ENCODE assay signal across 9 cellular contexts in the genomic region with DNA sequence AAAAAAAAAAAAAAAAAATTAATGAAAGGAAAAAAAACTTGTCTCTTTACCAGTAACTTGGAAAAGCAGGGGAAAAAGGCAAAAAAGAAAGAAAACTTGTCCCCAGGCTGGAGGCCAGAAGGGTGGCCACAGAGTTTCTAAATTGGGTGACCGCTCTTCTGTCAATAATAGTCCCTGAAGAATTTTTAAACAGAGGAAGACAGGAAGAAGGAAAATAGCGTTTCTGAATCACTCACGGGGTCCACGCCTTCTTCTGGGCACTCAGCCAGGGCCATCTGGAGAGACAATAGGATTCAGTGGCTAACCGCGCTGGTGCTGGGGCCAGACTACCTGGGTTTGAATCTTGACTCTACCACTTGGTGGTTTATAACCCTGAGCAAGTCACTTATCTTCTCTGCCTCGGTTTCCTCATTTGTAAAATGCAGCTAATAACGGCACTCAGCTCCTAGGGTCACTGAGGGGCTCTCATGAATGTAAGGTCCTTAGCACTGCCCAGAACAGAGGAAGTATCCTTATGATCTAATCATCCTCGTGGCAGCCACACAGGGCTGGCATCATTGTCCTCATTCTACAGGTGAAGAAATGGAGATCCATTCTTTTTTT. TPM values are rescaled to one million over a fixed set of nuclear protein-coding genes. Genes with fewer than 3 reads are reported as not detected.
A peak's percentile ranks its signal among the peaks of the same experiment; 100 is the strongest.
DNase-seq lines count a peak whose midpoint lies in the region; ATAC-seq, FAIRE-seq and TF ChIP-seq lines count a peak whose summit lies in the region.
"Had no signal": no experiment of that assay in that cellular context is flagged by ENCODE, and none has a peak within 500 bp of the region (broad histone marks: within the 10 kb centered on the region; RNA-seq: fewer than 3 reads in every experiment).

No MANE protein-coding gene starts in this region.

- H4K20me1 ChIP-seq in endothelial cell of umbilical vein (replicated peaks; ENCODE audit: control insufficient read depth, extremely low read depth, insufficient read depth, low read length): no peaks in the 10 kb centered on the region

- H3K27me3 Mint-ChIP-seq in activated naive CD4-positive, alpha-beta T cell treated with anti-CD3 and anti-CD28 coated beads, Interleukin-2, amount 10 ng/mL, durations not matched to agents 7 days and 5 days: peaks cover 54% of the 10 kb centered on the region

- peak; percentile 94 for DNase-seq in DMS53 (lab: John Stamatoyannopoulos, UW)
- DNase-seq in M059J (ENCODE audit: low read depth): peak; percentile 98
- peak; percentile 88 for DNase-seq in RCC 7860 (ENCODE audit: low spot score)
- peak; percentile 93 for DNase-seq in endothelial cell of umbilical vein (ENCODE audit: low read depth, low spot score)
- peak; percentile 86 for DNase-seq in omental fat pad (ENCODE audit: low spot score)
- DNase-seq in retina: no peak
- DNase-seq in activated naive CD4-positive, alpha-beta T cell treated with anti-CD3 and anti-CD28 coated beads, Interleukin-2, amount 10 ng/mL, durations not matched to agents 7 days and 5 days: no peak

- no peak overlapping the region for H3K4me3 ChIP-seq in endothelial cell of umbilical vein (replicated peaks in 1 of 3; ENCODE audit: insufficient read depth in 1 of 3, low read depth in 1 of 3, low read length in 3 of 3)

- no peak overlapping the region for H3K4me3 Mint-ChIP-seq in activated naive CD4-positive, alpha-beta T cell treated with anti-CD3 and anti-CD28 coated beads, Interleukin-2, amount 10 ng/mL, durations not matched to agents 7 days and 5 days

- CTCF ChIA-PET in endothelial cell of umbilical vein (lab: Charles Lee): no interaction called here
- CTCF ChIA-PET in activated naive CD4-positive, alpha-beta T cell treated with anti-CD3 and anti-CD28 coated beads, Interleukin-2, amount 10 ng/mL, durations not matched to agents 7 days and 5 days (lab: Charles Lee): no interaction called here

- H3K9ac ChIP-seq in endothelial cell of umbilical vein (replicated peaks; ENCODE audit: extremely low read depth, insufficient read depth, low read length): no peak overlapping the region

- TF ChIP-seq CTCF in endothelial cell of umbilical vein (IDR thresholded peaks at IDR 0.05; ENCODE audit: extremely low read depth in 1 of 2, insufficient read depth in 1 of 2, low read depth in 1 of 2, low read length in 2 of 2): no peak
- no peak for TF ChIP-seq CTCF in omental fat pad (IDR thresholded peaks at IDR 0.05)

- peak overlapping the region; percentile 3 for H3K4me2 ChIP-seq in endothelial cell of umbilical vein (ENCODE audit: insufficient read depth, low read length)

- ATAC-seq in omental fat pad (ENCODE audit: low FRiP score): no peak
- no peak for ATAC-seq in HG02870 (IDR thresholded peaks at IDR 0.05; ENCODE audit: unreplicated experiment)

- TF ChIP-seq POLR2A in endothelial cell of umbilical vein (IDR thresholded peaks at IDR 0.05; ENCODE audit: low read depth, low read length): peak; percentile 19

- no peaks in the 10 kb centered on the region for H3K36me3 ChIP-seq in endothelial cell of umbilical vein (ENCODE audit: control insufficient read depth in 2 of 2, extremely low read depth in 1 of 2, insufficient read depth in 2 of 2, low read length in 2 of 2)

- H3K4me1 Mint-ChIP-seq in activated naive CD4-positive, alpha-beta T cell treated with anti-CD3 and anti-CD28 coated beads, Interleukin-2, amount 10 ng/mL, durations not matched to agents 7 days and 5 days: no peaks in the 10 kb centered on the region

- no peak overlapping the region for H3K27ac ChIP-seq in endothelial cell of umbilical vein (ENCODE audit: insufficient read depth, low read depth, low read length)

- dilution Hi-C loops in endothelial cell of umbilical vein (cut with MboI; ENCODE audit: extremely low pct_ligation_motif_present, low sequenced_read_pairs): no loop called here

- POLR2A ChIA-PET in endothelial cell of umbilical vein (lab: Charles Lee): interaction anchor here (0.7 kb wide), 1 partner anchor 163 kb away, joined by 3 read pairs; no protein-coding TSS in a partner anchor

- intact Hi-C loops in endothelial cell of umbilical vein (cut with micrococcal nuclease): loop anchor here (5.0 kb wide), 1 partner anchor 40 kb away; the partner anchor contains the start of gene SYT12

- no peaks in the 10 kb centered on the region for H3K9me3 ChIP-seq in endothelial cell of umbilical vein (replicated peaks; ENCODE audit: control insufficient read depth, insufficient read depth, low read length)

- peaks cover 6% of the 10 kb centered on the region for H3K9me3 Mint-ChIP-seq in activated naive CD4-positive, alpha-beta T cell treated with anti-CD3 and anti-CD28 coated beads, Interleukin-2, amount 10 ng/mL, durations not matched to agents 7 days and 5 days

- H3K36me3 Mint-ChIP-seq in activated naive CD4-positive, alpha-beta T cell treated with anti-CD3 and anti-CD28 coated beads, Interleukin-2, amount 10 ng/mL, durations not matched to agents 7 days and 5 days: no peaks in the 10 kb centered on the region

- FAIRE-seq in RCC 7860 (lab: Jason Lieb, UNC): peak; percentile 93
- peak; percentile 98 for FAIRE-seq in endothelial cell of umbilical vein (lab: Jason Lieb, UNC)

- no TSS peak for BruUV-seq in endothelial cell of umbilical vein (replicated peaks; lab: Mats Ljungman, UMichigan)

- H3K27ac Mint-ChIP-seq in activated naive CD4-positive, alpha-beta T cell treated with anti-CD3 and anti-CD28 coated beads, Interleukin-2, amount 10 ng/mL, durations not matched to agents 7 days and 5 days: no peak overlapping the region

- peaks cover 6% of the 10 kb centered on the region for H3K4me1 ChIP-seq in endothelial cell of umbilical vein (ENCODE audit: control insufficient read depth, extremely low read depth, insufficient read depth, low read length)

- H3K27me3 ChIP-seq in endothelial cell of umbilical vein (ENCODE audit: control insufficient read depth in 2 of 2, insufficient read depth in 2 of 2, low read length in 2 of 2): no peaks in the 10 kb centered on the region

- H3K9me1 ChIP-seq in endothelial cell of umbilical vein (replicated peaks; ENCODE audit: control insufficient read depth, extremely low read depth, insufficient read depth, low read length): no peaks in the 10 kb centered on the region

- H2AFZ ChIP-seq in endothelial cell of umbilical vein (ENCODE audit: low read depth, low read length): no peak overlapping the region

- no peaks in the 10 kb centered on the region for H3K79me2 ChIP-seq in endothelial cell of umbilical vein (ENCODE audit: control insufficient read depth, insufficient read depth, low read length)

TF ChIP-seq in endothelial cell of umbilical vein, 7 proteins besides CTCF, POLR2A, EP300 and RAD21:
- TF ChIP-seq, protein P1, sequence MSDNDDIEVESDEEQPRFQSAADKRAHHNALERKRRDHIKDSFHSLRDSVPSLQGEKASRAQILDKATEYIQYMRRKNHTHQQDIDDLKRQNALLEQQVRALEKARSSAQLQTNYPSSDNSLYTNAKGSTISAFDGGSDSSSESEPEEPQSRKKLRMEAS (IDR thresholded peaks at IDR 0.05; ENCODE audit: insufficient read depth, insufficient read length): no peak
- TF ChIP-seq GATA2 (IDR thresholded peaks at IDR 0.05; ENCODE audit: insufficient read depth, insufficient read length, low read depth, low read length) (no peak), POLR2AphosphoS5 (IDR thresholded peaks at IDR 0.05; ENCODE audit: insufficient read depth, low read depth, low read length) (peak; percentile 70), JUN (IDR thresholded peaks at IDR 0.05; ENCODE audit: borderline replicate concordance, insufficient read depth, insufficient read length, low read depth) (peak; percentile 51), MYC (IDR thresholded peaks at IDR 0.05; ENCODE audit: low read depth, low read length) (no peak), FOS (IDR thresholded peaks at IDR 0.05; ENCODE audit: borderline replicate concordance, insufficient read depth, low read length) (peak; percentile 69)

RNA-seq across cellular contexts. Expression of gene C11orf86, which starts 7.0 kb away (rescaled TPM):
- total RNA-seq in M059J (2014; rRNA removed; shearing (Covaris generic)): not detected in 2 replicates
- total RNA-seq in endothelial cell of umbilical vein: not detected in 2 replicates
- polyA plus RNA-seq in endothelial cell of umbilical vein: not detected in 2 replicates
- polyA plus RNA-seq in endothelial cell of umbilical vein (2011; cell fraction: cytosol; rRNA removed): not detected in 2 replicates
- polyA plus RNA-seq in endothelial cell of umbilical vein (2011; cell fraction: nucleus; rRNA removed): not detected in 2 replicates
- not detected in 2 replicates for polyA plus RNA-seq in endothelial cell of umbilical vein (2012)
- not detected in 2 replicates for polyA minus RNA-seq in endothelial cell of umbilical vein
- polyA minus RNA-seq in endothelial cell of umbilical vein (2011; cell fraction: cytosol; rRNA and poly(A)+ RNA removed): 14.4 TPM
- polyA minus RNA-seq in endothelial cell of umbilical vein (2011; cell fraction: nucleus; rRNA and poly(A)+ RNA removed): 0.38 TPM in 1 of 2 replicates, not detected in the other
- total RNA-seq in omental fat pad: not detected
- total RNA-seq: urinary bladder had no signal
- polyA plus RNA-seq: urinary bladder had no signal

RNA-seq across cellular contexts. Expression of gene PC, which starts 23.9 kb away (rescaled TPM):
- 19.2 and 37.1 TPM in 2 replicates for total RNA-seq in M059J (2014; rRNA removed; shearing (Covaris generic))
- total RNA-seq in endothelial cell of umbilical vein (15.6 and 17.5 TPM in 2 replicates), omental fat pad (100 to 1,000 TPM in 3 of 4 donors, 10 to 100 TPM in 1; 91.0 to 240 (median 134) TPM)
- polyA plus RNA-seq in endothelial cell of umbilical vein: 5.5 and 5.8 TPM in 2 replicates
- 3.9 and 4.1 TPM in 2 replicates for polyA plus RNA-seq in endothelial cell of umbilical vein (2011; cell fraction: cytosol; rRNA removed)
- 10.9 and 13.8 TPM in 2 replicates for polyA plus RNA-seq in endothelial cell of umbilical vein (2011; cell fraction: nucleus; rRNA removed)
- polyA plus RNA-seq in endothelial cell of umbilical vein (2012): 5.4 and 10.6 TPM in 2 replicates
- 4.7 and 5.9 TPM in 2 replicates for polyA minus RNA-seq in endothelial cell of umbilical vein
- polyA minus RNA-seq in endothelial cell of umbilical vein (2011; cell fraction: cytosol; rRNA and poly(A)+ RNA removed): 50.3 TPM
- polyA minus RNA-seq in endothelial cell of umbilical vein (2011; cell fraction: nucleus; rRNA and poly(A)+ RNA removed): 5.0 and 5.5 TPM in 2 replicates

RNA-seq across cellular contexts. Expression of gene SYT12, which starts 40.9 kb away (rescaled TPM):
- 0.81 and 2.3 TPM in 2 replicates for total RNA-seq in M059J (2014; rRNA removed; shearing (Covaris generic))
- total RNA-seq in endothelial cell of umbilical vein: not detected in 2 replicates
- polyA plus RNA-seq in endothelial cell of umbilical vein: not detected in 2 replicates
- polyA plus RNA-seq in endothelial cell of umbilical vein (2011; cell fraction: cytosol; rRNA removed): not detected in 2 replicates
- not detected in 2 replicates for polyA plus RNA-seq in endothelial cell of umbilical vein (2011; cell fraction: nucleus; rRNA removed)
- polyA plus RNA-seq in endothelial cell of umbilical vein (2012): not detected in 2 replicates
- not detected in 2 replicates for polyA minus RNA-seq in endothelial cell of umbilical vein
- 16.8 TPM for polyA minus RNA-seq in endothelial cell of umbilical vein (2011; cell fraction: cytosol; rRNA and poly(A)+ RNA removed)
- polyA minus RNA-seq in endothelial cell of umbilical vein (2011; cell fraction: nucleus; rRNA and poly(A)+ RNA removed): not detected in 2 replicates
- total RNA-seq in omental fat pad: 1 to 10 TPM in 1 of 4 donors, under 1 TPM in 2, not detected in 1; 0.36 to 1.8 (median 0.37) TPM

Comparison
In these comparisons a context has a peak if more than half of its experiments do, and no peak if none do; other contexts are left out.
1. DNase-seq: peak in DMS53 (single experiment), M059J (single experiment), RCC 7860 (single experiment), endothelial cell of umbilical vein (single experiment) and omental fat pad (single experiment); none in retina (single experiment) and activated naive CD4-positive, alpha-beta T cell treated with anti-CD3 and anti-CD28 coated beads, Interleukin-2, amount 10 ng/mL, durations not matched to agents 7 days and 5 days (single experiment).